1 cellular context compared by ENCODE assay signal in genomic region chr11:2885676-2886081, GRCh38.
TF ChIP-seq lines count a peak whose summit lies in the region.

CDKN1C (minus strand) TSS chr11:2885775; CDS start chr11:2885456, 319 bp downstream.

TF ChIP-seq in K562, 482 proteins besides CTCF, POLR2A, EP300 and RAD21 (continued from another document and continues in another):
- TF ChIP-seq, protein P1, sequence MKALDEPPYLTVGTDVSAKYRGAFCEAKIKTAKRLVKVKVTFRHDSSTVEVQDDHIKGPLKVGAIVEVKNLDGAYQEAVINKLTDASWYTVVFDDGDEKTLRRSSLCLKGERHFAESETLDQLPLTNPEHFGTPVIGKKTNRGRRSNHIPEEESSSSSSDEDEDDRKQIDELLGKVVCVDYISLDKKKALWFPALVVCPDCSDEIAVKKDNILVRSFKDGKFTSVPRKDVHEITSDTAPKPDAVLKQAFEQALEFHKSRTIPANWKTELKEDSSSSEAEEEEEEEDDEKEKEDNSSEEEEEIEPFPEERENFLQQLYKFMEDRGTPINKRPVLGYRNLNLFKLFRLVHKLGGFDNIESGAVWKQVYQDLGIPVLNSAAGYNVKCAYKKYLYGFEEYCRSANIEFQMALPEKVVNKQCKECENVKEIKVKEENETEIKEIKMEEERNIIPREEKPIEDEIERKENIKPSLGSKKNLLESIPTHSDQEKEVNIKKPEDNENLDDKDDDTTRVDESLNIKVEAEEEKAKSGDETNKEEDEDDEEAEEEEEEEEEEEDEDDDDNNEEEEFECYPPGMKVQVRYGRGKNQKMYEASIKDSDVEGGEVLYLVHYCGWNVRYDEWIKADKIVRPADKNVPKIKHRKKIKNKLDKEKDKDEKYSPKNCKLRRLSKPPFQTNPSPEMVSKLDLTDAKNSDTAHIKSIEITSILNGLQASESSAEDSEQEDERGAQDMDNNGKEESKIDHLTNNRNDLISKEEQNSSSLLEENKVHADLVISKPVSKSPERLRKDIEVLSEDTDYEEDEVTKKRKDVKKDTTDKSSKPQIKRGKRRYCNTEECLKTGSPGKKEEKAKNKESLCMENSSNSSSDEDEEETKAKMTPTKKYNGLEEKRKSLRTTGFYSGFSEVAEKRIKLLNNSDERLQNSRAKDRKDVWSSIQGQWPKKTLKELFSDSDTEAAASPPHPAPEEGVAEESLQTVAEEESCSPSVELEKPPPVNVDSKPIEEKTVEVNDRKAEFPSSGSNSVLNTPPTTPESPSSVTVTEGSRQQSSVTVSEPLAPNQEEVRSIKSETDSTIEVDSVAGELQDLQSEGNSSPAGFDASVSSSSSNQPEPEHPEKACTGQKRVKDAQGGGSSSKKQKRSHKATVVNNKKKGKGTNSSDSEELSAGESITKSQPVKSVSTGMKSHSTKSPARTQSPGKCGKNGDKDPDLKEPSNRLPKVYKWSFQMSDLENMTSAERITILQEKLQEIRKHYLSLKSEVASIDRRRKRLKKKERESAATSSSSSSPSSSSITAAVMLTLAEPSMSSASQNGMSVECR (CRISPR knock-in tag; IDR thresholded peaks at IDR 0.05), result peak; percentile 40; the same call in 1 of the 2 replicates
- TF ChIP-seq ZC3H8 (IDR thresholded peaks at IDR 0.05) (no peak), MTF1 (CRISPR knock-in tag; IDR thresholded peaks at IDR 0.05; ENCODE audit: borderline replicate concordance) (no peak), NR2C2 (CRISPR knock-in tag; IDR thresholded peaks at IDR 0.05) (0 out of 2 replicates have a peak, but pooled peaks have one; percentile 5), NR2C2 (tag; IDR thresholded peaks at IDR 0.05) (no peak), NRF1 (conservative IDR thresholded peaks at IDR 0.05 in 1 of 2, IDR thresholded peaks at IDR 0.05 in 1 of 2) (peak; percentile 60 to 62; a peak in 2 of 4 replicates), CSDE1 (IDR thresholded peaks at IDR 0.05) (no peak), ZC3H4 (CRISPR knock-in tag; IDR thresholded peaks at IDR 0.05; ENCODE audit: borderline replicate concordance) (peak; percentile 20; the same call in 1 of the 2 replicates), GTF3C2 (IDR thresholded peaks at IDR 0.05; ENCODE audit: borderline replicate concordance, extremely low read depth, insufficient read length) (no peak), THAP12 (CRISPR knock-in tag; IDR thresholded peaks at IDR 0.05) (peak; percentile 44; the same call in 1 of the 2 replicates), ATF1 (CRISPR knock-in tag; IDR thresholded peaks at IDR 0.05) (no peak), ATF1 (tag; IDR thresholded peaks at IDR 0.05) (0 out of 2 replicates have a peak, but pooled peaks have one; percentile 13), SIX5 (IDR thresholded peaks at IDR 0.05; ENCODE audit: borderline replicate concordance in 1 of 2, insufficient read depth in 1 of 2, low read depth in 1 of 2, low read length in 2 of 2) (no peak), SAP30 (IDR thresholded peaks at IDR 0.05; ENCODE audit: borderline replicate concordance, insufficient read depth, low read depth, low read length, poor library complexity, severe bottlenecking) (peak; percentile 31), ZNF3 (CRISPR knock-in tag; IDR thresholded peaks at IDR 0.05) (no peak), NR3C1 (CRISPR knock-in tag; IDR thresholded peaks at IDR 0.05) (no peak), CEBPB (tag; IDR thresholded peaks at IDR 0.05) (no peak), SP1 (CRISPR knock-in tag; IDR thresholded peaks at IDR 0.05) (peak; percentile 43; the same call in 1 of the 2 replicates), POLR2AphosphoS5 (IDR thresholded peaks at IDR 0.05; ENCODE audit: control insufficient read depth, insufficient read depth, low read depth, low read length) (peak; percentile 49; the same call in 1 of the 2 replicates), CCNT2 (IDR thresholded peaks at IDR 0.05; ENCODE audit: borderline replicate concordance, extremely low read depth, insufficient read length, low read depth, low read length) (peak; percentile 60), ZNF140 (CRISPR knock-in tag; IDR thresholded peaks at IDR 0.05) (no peak), TCFL5 (CRISPR knock-in tag; conservative IDR thresholded peaks at IDR 0.05) (no peak), RBM39 (optimal IDR thresholded peaks at IDR 0.05; ENCODE audit: low read depth, low read length) (no peak), ZBTB8A (IDR thresholded peaks at IDR 0.05; ENCODE audit: partially characterized antibody) (no peak), FOXA3 (CRISPR knock-in tag; conservative IDR thresholded peaks at IDR 0.05 in 1 of 2, IDR thresholded peaks at IDR 0.05 in 1 of 2) (no peak), HMGN3 (IDR thresholded peaks at IDR 0.05; ENCODE audit: borderline replicate concordance, extremely low read depth, insufficient read length, low read depth, low read length) (no peak), ZNF740 (CRISPR knock-in tag; IDR thresholded peaks at IDR 0.05) (no peak), ZNF740 (tag; IDR thresholded peaks at IDR 0.05) (no peak), PBX2 (CRISPR knock-in tag; IDR thresholded peaks at IDR 0.05; ENCODE audit: low read depth) (no peak), PBX2 (tag; conservative IDR thresholded peaks at IDR 0.05; ENCODE audit: low read depth) (no peak), ZBTB33 (CRISPR knock-in tag; IDR thresholded peaks at IDR 0.05) (no peak), ARID2 (IDR thresholded peaks at IDR 0.05) (no peak), PYGO2 (tag; IDR thresholded peaks at IDR 0.05) (no peak), SMAD1 (IDR thresholded peaks at IDR 0.05; ENCODE audit: low read depth, low read length, partially characterized antibody) (no peak), YY1 (IDR thresholded peaks at IDR 0.05; ENCODE audit: borderline replicate concordance in 1 of 3, control insufficient read depth in 1 of 3, extremely low read depth in 1 of 3, insufficient read depth in 3 of 3, insufficient read length in 1 of 3, insufficient replicate concordance in 2 of 3, low read depth in 1 of 3, low read length in 2 of 3) (peak in 1 of 3 experiments; percentile 15), MTA3 (IDR thresholded peaks at IDR 0.05; ENCODE audit: borderline replicate concordance) (peak; percentile 87)
- TF ChIP-seq, protein P2, sequence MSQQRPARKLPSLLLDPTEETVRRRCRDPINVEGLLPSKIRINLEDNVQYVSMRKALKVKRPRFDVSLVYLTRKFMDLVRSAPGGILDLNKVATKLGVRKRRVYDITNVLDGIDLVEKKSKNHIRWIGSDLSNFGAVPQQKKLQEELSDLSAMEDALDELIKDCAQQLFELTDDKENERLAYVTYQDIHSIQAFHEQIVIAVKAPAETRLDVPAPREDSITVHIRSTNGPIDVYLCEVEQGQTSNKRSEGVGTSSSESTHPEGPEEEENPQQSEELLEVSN (IDR thresholded peaks at IDR 0.05; ENCODE audit: borderline replicate concordance in 1 of 2, extremely low read depth in 1 of 2, insufficient read depth in 1 of 2, insufficient read length in 1 of 2, low read depth in 1 of 2, low read length in 1 of 2, poor library complexity in 1 of 2, severe bottlenecking in 1 of 2), result peak in 1 of 2 experiments; percentile 80
- TF ChIP-seq, protein P3, sequence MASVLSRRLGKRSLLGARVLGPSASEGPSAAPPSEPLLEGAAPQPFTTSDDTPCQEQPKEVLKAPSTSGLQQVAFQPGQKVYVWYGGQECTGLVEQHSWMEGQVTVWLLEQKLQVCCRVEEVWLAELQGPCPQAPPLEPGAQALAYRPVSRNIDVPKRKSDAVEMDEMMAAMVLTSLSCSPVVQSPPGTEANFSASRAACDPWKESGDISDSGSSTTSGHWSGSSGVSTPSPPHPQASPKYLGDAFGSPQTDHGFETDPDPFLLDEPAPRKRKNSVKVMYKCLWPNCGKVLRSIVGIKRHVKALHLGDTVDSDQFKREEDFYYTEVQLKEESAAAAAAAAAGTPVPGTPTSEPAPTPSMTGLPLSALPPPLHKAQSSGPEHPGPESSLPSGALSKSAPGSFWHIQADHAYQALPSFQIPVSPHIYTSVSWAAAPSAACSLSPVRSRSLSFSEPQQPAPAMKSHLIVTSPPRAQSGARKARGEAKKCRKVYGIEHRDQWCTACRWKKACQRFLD (CRISPR knock-in tag; IDR thresholded peaks at IDR 0.05), result 0 out of 2 replicates have a peak, but pooled peaks have one; percentile 19
- TF ChIP-seq, protein P4, sequence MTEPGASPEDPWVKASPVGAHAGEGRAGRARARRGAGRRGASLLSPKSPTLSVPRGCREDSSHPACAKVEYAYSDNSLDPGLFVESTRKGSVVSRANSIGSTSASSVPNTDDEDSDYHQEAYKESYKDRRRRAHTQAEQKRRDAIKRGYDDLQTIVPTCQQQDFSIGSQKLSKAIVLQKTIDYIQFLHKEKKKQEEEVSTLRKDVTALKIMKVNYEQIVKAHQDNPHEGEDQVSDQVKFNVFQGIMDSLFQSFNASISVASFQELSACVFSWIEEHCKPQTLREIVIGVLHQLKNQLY (CRISPR knock-in tag; conservative IDR thresholded peaks at IDR 0.05), result no peak
